In the genomic region with DNA sequence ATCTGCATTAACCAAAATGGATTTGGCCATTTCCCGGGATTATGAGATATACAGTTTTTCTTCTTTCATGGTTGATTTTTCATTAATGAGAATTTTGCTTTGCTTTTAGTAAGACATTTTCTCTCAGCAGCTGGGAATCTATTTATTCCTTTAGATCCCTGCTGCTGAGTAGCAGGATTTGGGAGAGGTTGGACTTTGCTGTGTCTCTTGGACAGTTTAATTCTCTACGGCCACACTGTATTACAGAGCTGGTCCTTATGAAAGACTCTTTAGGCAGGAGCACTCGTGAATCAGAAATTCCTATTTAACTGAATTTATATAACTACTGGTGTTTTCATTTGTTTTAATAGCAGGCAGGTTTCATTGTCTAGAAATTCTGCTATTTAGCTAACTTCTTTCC, we compare ENCODE assay signal across 11 cellular contexts. TPM values are rescaled to one million over a fixed set of nuclear protein-coding genes. Genes with fewer than 3 reads are reported as not detected.
A peak's percentile ranks its signal among the peaks of the same experiment; 100 is the strongest.
DNase-seq lines count a peak whose midpoint lies in the region; ATAC-seq and TF ChIP-seq lines count a peak whose summit lies in the region.
"Had no signal": no experiment of that assay in that cellular context is flagged by ENCODE, and none has a peak within 500 bp of the region (broad histone marks: within the 10 kb centered on the region; RNA-seq: fewer than 3 reads in every experiment).

No MANE protein-coding gene starts in this region.

- no peak for TF ChIP-seq EP300 in tibial nerve (IDR thresholded peaks at IDR 0.05)

- H3K9me3 ChIP-seq in cardiac muscle cell (ENCODE audit: low read depth), result no peaks in the 10 kb centered on the region
- no peaks in the 10 kb centered on the region for H3K9me3 ChIP-seq in colonic mucosa
- H3K9me3 ChIP-seq in tibial nerve, result no peaks in the 10 kb centered on the region

- no peak for TF ChIP-seq POLR2A in tibial nerve (IDR thresholded peaks at IDR 0.05)

- CTCF ChIA-PET in activated CD8-positive, alpha-beta memory T cell treated with anti-CD3 and anti-CD28 coated beads, Interleukin-2, amount 10 ng/mL, durations not matched to agents 7 days and 5 days (lab: Charles Lee), result no interaction called here

- H3K4me3 ChIP-seq in cardiac muscle cell, result peak overlapping the region; percentile 61
- H3K4me3 ChIP-seq in colonic mucosa, result peak overlapping the region; percentile 64
- peak overlapping the region in 2 of 4 donors; percentile 77 to 80 for H3K4me3 ChIP-seq in tibial nerve

- DNase-seq in cardiac muscle cell (ENCODE audit: low read depth in 1 of 2, low spot score in 1 of 2), result no peak
- DNase-seq in left ventricle myocardium superior, result no peak
- no peak for DNase-seq in colonic mucosa
- no peak for DNase-seq in mesothelial cell of epicardium (ENCODE audit: low spot score in 2 of 2, unreplicated experiment in 2 of 2)
- DNase-seq in tibial nerve (ENCODE audit: low spot score in 2 of 2), result no peak
- DNase-seq in activated CD8-positive, alpha-beta memory T cell treated with anti-CD3 and anti-CD28 coated beads, Interleukin-2, amount 10 ng/mL, durations not matched to agents 7 days and 5 days, result no peak
- DNase-seq in NCI-H510A treated with DMSO at 0.1 percent for 48 hours (lab: John Stamatoyannopoulos, UW), result no peak
- no peak for DNase-seq in GM20000 (ENCODE audit: low spot score)
- DNase-seq: activated CD4-positive, alpha-beta memory T cell treated with anti-CD3 and anti-CD28 coated beads for 36 hours; GF-D8; NCI-H226 had no signal

- no peaks in the 10 kb centered on the region for H3K36me3 ChIP-seq in cardiac muscle cell
- no peaks in the 10 kb centered on the region for H3K36me3 ChIP-seq in colonic mucosa
- H3K36me3 ChIP-seq in tibial nerve, result no peaks in the 10 kb centered on the region

- H3K27me3 ChIP-seq in cardiac muscle cell (no peaks in the 10 kb centered on the region), colonic mucosa (no peaks in the 10 kb centered on the region), tibial nerve (no peaks in the 10 kb centered on the region)

- ATAC-seq in left ventricle myocardium superior, result no peak
- ATAC-seq in activated CD8-positive, alpha-beta memory T cell treated with anti-CD3 and anti-CD28 coated beads, Interleukin-2, amount 10 ng/mL, durations not matched to agents 7 days and 5 days, result no peak

- peaks cover 7% of the 10 kb centered on the region for H3K4me1 ChIP-seq in cardiac muscle cell (ENCODE audit: low read depth)
- peaks cover 3% of the 10 kb centered on the region for H3K4me1 ChIP-seq in colonic mucosa
- H3K4me1 ChIP-seq in tibial nerve, result peaks cover 0 to 30% (median 9%) of the 10 kb centered on the region in 4 donors

- intact Hi-C loops in left ventricle myocardium superior (cut with micrococcal nuclease) (no loop called here), colonic mucosa (cut with DNase I) (no loop called here)

- no peaks in the 10 kb centered on the region for H3K27me3 Mint-ChIP-seq in mesothelial cell of epicardium (ENCODE audit: low read depth)
- H3K27me3 Mint-ChIP-seq in activated CD8-positive, alpha-beta memory T cell treated with anti-CD3 and anti-CD28 coated beads, Interleukin-2, amount 10 ng/mL, durations not matched to agents 7 days and 5 days, result peaks cover 31% of the 10 kb centered on the region
- H3K27me3 Mint-ChIP-seq: activated CD4-positive, alpha-beta memory T cell treated with anti-CD3 and anti-CD28 coated beads for 36 hours had no signal

- no peaks in the 10 kb centered on the region for H3K9me3 Mint-ChIP-seq in mesothelial cell of epicardium
- no peaks in the 10 kb centered on the region for H3K9me3 Mint-ChIP-seq in activated CD8-positive, alpha-beta memory T cell treated with anti-CD3 and anti-CD28 coated beads, Interleukin-2, amount 10 ng/mL, durations not matched to agents 7 days and 5 days (ENCODE audit: low read depth)
- H3K9me3 Mint-ChIP-seq: activated CD4-positive, alpha-beta memory T cell treated with anti-CD3 and anti-CD28 coated beads for 36 hours had no signal

- no peak for TF ChIP-seq CTCF in cardiac muscle cell (IDR thresholded peaks at IDR 0.05; ENCODE audit: low read depth, low read length)
- TF ChIP-seq CTCF in colonic mucosa (IDR thresholded peaks at IDR 0.05), result no peak
- TF ChIP-seq CTCF in mesothelial cell of epicardium (IDR thresholded peaks at IDR 0.05; ENCODE audit: unreplicated experiment), result no peak
- no peak for TF ChIP-seq CTCF in tibial nerve (IDR thresholded peaks at IDR 0.05)
- no peak for TF ChIP-seq CTCF in GM20000 (IDR thresholded peaks at IDR 0.05; ENCODE audit: extremely low read depth, missing control alignments)

- H3K36me3 Mint-ChIP-seq in mesothelial cell of epicardium, result no peaks in the 10 kb centered on the region
- H3K36me3 Mint-ChIP-seq in activated CD8-positive, alpha-beta memory T cell treated with anti-CD3 and anti-CD28 coated beads, Interleukin-2, amount 10 ng/mL, durations not matched to agents 7 days and 5 days, result peaks cover 2% of the 10 kb centered on the region
- H3K36me3 Mint-ChIP-seq: activated CD4-positive, alpha-beta memory T cell treated with anti-CD3 and anti-CD28 coated beads for 36 hours had no signal

- 29 to 34% methylated on average over 3 of the region's 3 CpGs for WGBS in tibial nerve, 2 donors

- peak overlapping the region; percentile 96 for H3K4me3 Mint-ChIP-seq in mesothelial cell of epicardium
- no peak overlapping the region for H3K4me3 Mint-ChIP-seq in activated CD8-positive, alpha-beta memory T cell treated with anti-CD3 and anti-CD28 coated beads, Interleukin-2, amount 10 ng/mL, durations not matched to agents 7 days and 5 days
- H3K4me3 Mint-ChIP-seq: activated CD4-positive, alpha-beta memory T cell treated with anti-CD3 and anti-CD28 coated beads for 36 hours had no signal

- H3K9ac ChIP-seq in colonic mucosa (ENCODE audit: low read depth in 2 of 2, low read length in 2 of 2), result peak overlapping the region in 1 of 2 donors; percentile 56

- peaks cover 29% of the 10 kb centered on the region for H3K4me1 Mint-ChIP-seq in mesothelial cell of epicardium
- peaks cover 30% of the 10 kb centered on the region for H3K4me1 Mint-ChIP-seq in activated CD8-positive, alpha-beta memory T cell treated with anti-CD3 and anti-CD28 coated beads, Interleukin-2, amount 10 ng/mL, durations not matched to agents 7 days and 5 days

- H3K27ac Mint-ChIP-seq in mesothelial cell of epicardium, result peak overlapping the region; percentile 3
- H3K27ac Mint-ChIP-seq in activated CD8-positive, alpha-beta memory T cell treated with anti-CD3 and anti-CD28 coated beads, Interleukin-2, amount 10 ng/mL, durations not matched to agents 7 days and 5 days, result no peak overlapping the region
- H3K27ac Mint-ChIP-seq: activated CD4-positive, alpha-beta memory T cell treated with anti-CD3 and anti-CD28 coated beads for 36 hours had no signal

- no peak overlapping the region for H3K27ac ChIP-seq in cardiac muscle cell
- no peak overlapping the region for H3K27ac ChIP-seq in colonic mucosa
- H3K27ac ChIP-seq in tibial nerve, result peak overlapping the region in 3 of 4 donors; percentile 90 to 94 (median 93)

RNA-seq across cellular contexts. Expression of a gene that starts 1.6 kb away (rescaled TPM):
- total RNA-seq in cardiac muscle cell (36.6 and 43.7 TPM in 2 replicates), left ventricle myocardium superior (25.5 TPM), colonic mucosa (10 to 100 TPM; 43.6 to 56.1 TPM), mesothelial cell of epicardium (28.1 to 31.0 TPM (median 29.9 TPM) in 3 replicates), tibial nerve (10 to 100 TPM; 28.0 to 39.3 (median 34.3) TPM)
- 16.3 and 23.1 TPM in 2 replicates for polyA plus RNA-seq in cardiac muscle cell
- total RNA-seq in activated CD8-positive, alpha-beta memory T cell treated with anti-CD3 and anti-CD28 coated beads, Interleukin-2, amount 10 ng/mL, durations not matched to agents 7 days and 5 days, result 1 to 10 TPM in 1 of 2 experiments, under 1 TPM in 1; 0.94 to 1.2 TPM

RNA-seq across cellular contexts. Expression of a gene that starts 47.8 kb away (rescaled TPM):
- total RNA-seq in cardiac muscle cell (31.3 and 46.0 TPM in 2 replicates), left ventricle myocardium superior (15.6 TPM), colonic mucosa (10 to 100 TPM; 16.8 to 44.6 TPM), mesothelial cell of epicardium (19.2 to 21.7 TPM (median 21.0 TPM) in 3 replicates), tibial nerve (10 to 100 TPM; 13.3 to 19.5 (median 14.7) TPM)
- polyA plus RNA-seq in cardiac muscle cell, result 25.5 and 29.5 TPM in 2 replicates
- 10 to 100 TPM; 15.9 to 17.1 TPM for total RNA-seq in activated CD8-positive, alpha-beta memory T cell treated with anti-CD3 and anti-CD28 coated beads, Interleukin-2, amount 10 ng/mL, durations not matched to agents 7 days and 5 days

Comparison
In these comparisons a context has a peak if more than half of its experiments do, and no peak if none do; other contexts are left out.
1. H3K27ac ChIP-seq: peak in tibial nerve (3 of 4); none in cardiac muscle cell (single experiment) and colonic mucosa (single experiment).
2. RNA of a gene that starts 1.6 kb away (total RNA-seq): 43.6 to 56.1 TPM in colonic mucosa, 36.6 to 43.7 TPM in cardiac muscle cell, 28.0 to 39.3 TPM in tibial nerve, 28.1 to 31.0 TPM in mesothelial cell of epicardium and 25.5 TPM in left ventricle myocardium superior (single experiment); 0.94 to 1.2 TPM in activated CD8-positive, alpha-beta memory T cell treated with anti-CD3 and anti-CD28 coated beads, Interleukin-2, amount 10 ng/mL, durations not matched to agents 7 days and 5 days; every median in the first group is over 10 times any median in the second.